In genomic region chr6:106847116-106847515, GRCh38 we compare ENCODE assay signal across 16 cellular contexts.
DNase-seq lines count a peak whose midpoint lies in the region; ATAC-seq and TF ChIP-seq lines count a peak whose summit lies in the region.
"Had no signal": no experiment of that assay in that cellular context is flagged by ENCODE, and none has a peak within 500 bp of the region (broad histone marks: within the 10 kb centered on the region; RNA-seq: fewer than 3 reads in every experiment).

No MANE protein-coding gene starts in this region.

- DNase-seq in NCI-H2081 treated with DMSO at 0.1 percent for 48 hours (lab: John Stamatoyannopoulos, UW): no peak
- DNase-seq: DND-41; gastrocnemius medialis; NK-92 treated with Interleukin-12 subunit alpha and Interleukin-12 subunit beta, amount 100 ng/mL, for 24 hours; retina; stimulated activated CD4-positive, alpha-beta T cell treated with anti-CD3 and anti-CD28 coated beads, Interleukin-15, amount 100 ng/mL, for 24 hours had no signal

- H3K27me3 ChIP-seq in OCI-LY3 (ENCODE audit: low read depth, low read length): peaks cover 37% of the 10 kb centered on the region
- H3K27me3 ChIP-seq: BLaER1, gastrocnemius medialis had no signal

- no peak overlapping the region for H2AFZ ChIP-seq in OCI-LY3 (ENCODE audit: low read depth, low read length)

- H3K27ac Mint-ChIP-seq in stimulated activated memory B cell treated with anti-CD40 and anti-IgM and Interleukin-4, amounts not matched to agents 10 μg/mL and 1 μg/mL and 100 μg/mL, for 72 hours: peak overlapping the region; percentile 79
- H3K27ac Mint-ChIP-seq: nephron had no signal

- no peaks in the 10 kb centered on the region for H3K27me3 Mint-ChIP-seq in stimulated activated memory B cell treated with anti-CD40 and anti-IgM and Interleukin-4, amounts not matched to agents 10 μg/mL and 1 μg/mL and 100 μg/mL, for 72 hours

- peak; percentile 35 for ATAC-seq in GM18858 (IDR thresholded peaks at IDR 0.05; ENCODE audit: unreplicated experiment)
- ATAC-seq in HG02759 (IDR thresholded peaks at IDR 0.05; ENCODE audit: unreplicated experiment): peak; percentile 36
- ATAC-seq in stimulated activated memory B cell treated with anti-CD40 and anti-IgM and Interleukin-4, amounts not matched to agents 10 μg/mL and 1 μg/mL and 100 μg/mL, for 72 hours: peak; percentile 69
- no peak for ATAC-seq in HG02981 (IDR thresholded peaks at IDR 0.05; ENCODE audit: unreplicated experiment)
- no peak for ATAC-seq in GM19452 (IDR thresholded peaks at IDR 0.05; ENCODE audit: unreplicated experiment)
- ATAC-seq: gastrocnemius medialis had no signal

- peak overlapping the region; percentile 8; the same call in 1 of the 2 replicates for H3K27ac ChIP-seq in OCI-LY3 (ENCODE audit: low read length)
- H3K27ac ChIP-seq: BLaER1, gastrocnemius medialis, VCaP had no signal

- H3K4me3 Mint-ChIP-seq in stimulated activated memory B cell treated with anti-CD40 and anti-IgM and Interleukin-4, amounts not matched to agents 10 μg/mL and 1 μg/mL and 100 μg/mL, for 72 hours: peak overlapping the region; percentile 63
- H3K4me3 Mint-ChIP-seq: nephron had no signal

- H3K4me2 ChIP-seq in OCI-LY3 (ENCODE audit: low read length): peak overlapping the region; percentile 59
- H3K4me2 ChIP-seq: BLaER1 had no signal

- no peaks in the 10 kb centered on the region for H3K9me3 ChIP-seq in OCI-LY3 (ENCODE audit: insufficient read depth, low read length)
- H3K9me3 ChIP-seq: gastrocnemius medialis had no signal

- H3K79me2 ChIP-seq in OCI-LY3 (ENCODE audit: low read length): no peaks in the 10 kb centered on the region

- H3K4me1 Mint-ChIP-seq in stimulated activated memory B cell treated with anti-CD40 and anti-IgM and Interleukin-4, amounts not matched to agents 10 μg/mL and 1 μg/mL and 100 μg/mL, for 72 hours: peaks cover 53% of the 10 kb centered on the region
- H3K4me1 Mint-ChIP-seq: nephron had no signal

- peaks cover 52% of the 10 kb centered on the region for H3K4me1 ChIP-seq in OCI-LY3 (ENCODE audit: low read length)
- H3K4me1 ChIP-seq: gastrocnemius medialis had no signal

- H3K9me3 Mint-ChIP-seq in stimulated activated memory B cell treated with anti-CD40 and anti-IgM and Interleukin-4, amounts not matched to agents 10 μg/mL and 1 μg/mL and 100 μg/mL, for 72 hours: no peaks in the 10 kb centered on the region
- H3K9me3 Mint-ChIP-seq: nephron had no signal

- no peak overlapping the region for H3K9ac ChIP-seq in OCI-LY3 (ENCODE audit: low read length)
- H3K9ac ChIP-seq: BLaER1 had no signal

- H3K36me3 ChIP-seq in OCI-LY3 (replicated peaks; ENCODE audit: low read depth, low read length): no peaks in the 10 kb centered on the region
- H3K36me3 ChIP-seq: BLaER1, gastrocnemius medialis had no signal

- H3K36me3 Mint-ChIP-seq in stimulated activated memory B cell treated with anti-CD40 and anti-IgM and Interleukin-4, amounts not matched to agents 10 μg/mL and 1 μg/mL and 100 μg/mL, for 72 hours: no peaks in the 10 kb centered on the region

- TF ChIP-seq CTCF in OCI-LY3 (IDR thresholded peaks at IDR 0.05; ENCODE audit: low read depth, low read length): no peak

- H4K20me1 ChIP-seq in OCI-LY3 (ENCODE audit: insufficient read depth, low read length): no peaks in the 10 kb centered on the region
- H4K20me1 ChIP-seq: BLaER1 had no signal

- peak overlapping the region; percentile 47 for H3K4me3 ChIP-seq in OCI-LY3 (ENCODE audit: low read length)
- H3K4me3 ChIP-seq: BLaER1, gastrocnemius medialis, lung had no signal

Comparison
In these comparisons a context has a peak if more than half of its experiments do, and no peak if none do; other contexts are left out.
1. ATAC-seq: peak in GM18858 (single experiment), HG02759 (single experiment) and stimulated activated memory B cell treated with anti-CD40 and anti-IgM and Interleukin-4, amounts not matched to agents 10 μg/mL and 1 μg/mL and 100 μg/mL, for 72 hours (single experiment); none in HG02981 (single experiment) and GM19452 (single experiment).